In genomic region chr3:46013316-46014094, GRCh38 we compare ENCODE assay signal across 1 cellular context.
A peak's percentile ranks its signal among the peaks of the same experiment; 100 is the strongest.
TF ChIP-seq lines count a peak whose summit lies in the region.

No MANE protein-coding gene starts in this region.

TF ChIP-seq in K562, 482 proteins besides CTCF, POLR2A, EP300 and RAD21 (continued from another document and continues in another):
- TF ChIP-seq POLR2H (tag; IDR thresholded peaks at IDR 0.05; ENCODE audit: low read depth), result peak; percentile 49; the same call in 1 of the 2 replicates
- no peak for TF ChIP-seq NR2C1 (IDR thresholded peaks at IDR 0.05)
- peak; percentile 38 for TF ChIP-seq NR2C1 (tag; IDR thresholded peaks at IDR 0.05)
- TF ChIP-seq ZNF77 (CRISPR knock-in tag; IDR thresholded peaks at IDR 0.05), result no peak
- TF ChIP-seq CHCHD3 (CRISPR knock-in tag; IDR thresholded peaks at IDR 0.05), result no peak
- peak; percentile 21; the same call in 1 of the 2 replicates for TF ChIP-seq CEBPB (tag; IDR thresholded peaks at IDR 0.05)
- no peak for TF ChIP-seq SNRNP70 (optimal IDR thresholded peaks at IDR 0.05; ENCODE audit: low read depth, low read length)
- no peak for TF ChIP-seq NR3C1 (CRISPR knock-in tag; IDR thresholded peaks at IDR 0.05)
- TF ChIP-seq HNRNPUL1 (IDR thresholded peaks at IDR 0.05; ENCODE audit: low read length), result no peak
- peak; percentile 95 to 96; a peak in 3 of 4 replicates for TF ChIP-seq TRIM24 (IDR thresholded peaks at IDR 0.05)
- TF ChIP-seq MAX (CRISPR knock-in tag; IDR thresholded peaks at IDR 0.05), result no peak
- TF ChIP-seq MCM3 (IDR thresholded peaks at IDR 0.05), result no peak
- TF ChIP-seq TCF7 (IDR thresholded peaks at IDR 0.05; ENCODE audit: borderline replicate concordance), result no peak
- TF ChIP-seq BRD9 (IDR thresholded peaks at IDR 0.05; ENCODE audit: low read depth, partially characterized antibody), result no peak
- TF ChIP-seq MTA1 (IDR thresholded peaks at IDR 0.05; ENCODE audit: borderline replicate concordance), result no peak
- no peak for TF ChIP-seq ZNF668 (CRISPR knock-in tag; IDR thresholded peaks at IDR 0.05)
- TF ChIP-seq MEF2A (IDR thresholded peaks at IDR 0.05; ENCODE audit: control insufficient read depth, low read depth, low read length), result no peak
- no peak for TF ChIP-seq EGR1 (conservative IDR thresholded peaks at IDR 0.05)
- no peak for TF ChIP-seq HCFC1 (IDR thresholded peaks at IDR 0.05; ENCODE audit: low read depth, low read length)
- TF ChIP-seq MTA2 (IDR thresholded peaks at IDR 0.05; ENCODE audit: low read depth), result no peak
- no peak for TF ChIP-seq CBX1 (IDR thresholded peaks at IDR 0.05; ENCODE audit: low read depth)
- no peak for TF ChIP-seq ZHX1 (conservative IDR thresholded peaks at IDR 0.05; ENCODE audit: low read length)
- peak; percentile 75 for TF ChIP-seq ZSCAN32 (CRISPR knock-in tag; IDR thresholded peaks at IDR 0.05)
- TF ChIP-seq MTF1 (CRISPR knock-in tag; IDR thresholded peaks at IDR 0.05; ENCODE audit: borderline replicate concordance), result no peak
- no peak for TF ChIP-seq NFIX (CRISPR knock-in tag; IDR thresholded peaks at IDR 0.05; ENCODE audit: low read depth)
- TF ChIP-seq GATAD2B (IDR thresholded peaks at IDR 0.05; ENCODE audit: borderline replicate concordance), result no peak
- peak; percentile 82 for TF ChIP-seq MAFG (tag; conservative IDR thresholded peaks at IDR 0.05)
- TF ChIP-seq JUND (IDR thresholded peaks at IDR 0.05; ENCODE audit: borderline replicate concordance, low read depth, low read length), result peak; percentile 39; the same call in 1 of the 2 replicates
- TF ChIP-seq JUND (tag; IDR thresholded peaks at IDR 0.05; ENCODE audit: borderline replicate concordance, low read depth, low read length), result no peak
- TF ChIP-seq ZNF347 (CRISPR knock-in tag; IDR thresholded peaks at IDR 0.05; ENCODE audit: low read depth), result no peak
- TF ChIP-seq ESRRA (IDR thresholded peaks at IDR 0.05; ENCODE audit: borderline replicate concordance, low read depth), result no peak
- TF ChIP-seq HMBOX1 (IDR thresholded peaks at IDR 0.05), result no peak
- no peak for TF ChIP-seq RNF2 (IDR thresholded peaks at IDR 0.05)
- TF ChIP-seq FOXK2 (conservative IDR thresholded peaks at IDR 0.05 in 1 of 2, IDR thresholded peaks at IDR 0.05 in 1 of 2; ENCODE audit: low read depth in 2 of 2), result no peak
- no peak for TF ChIP-seq NCOA2 (IDR thresholded peaks at IDR 0.05; ENCODE audit: partially characterized antibody in 2 of 2)
- TF ChIP-seq ELK1 (CRISPR knock-in tag; IDR thresholded peaks at IDR 0.05), result no peak
- TF ChIP-seq SMAD1 (IDR thresholded peaks at IDR 0.05; ENCODE audit: low read depth, low read length, partially characterized antibody), result no peak
- peak; percentile 60 for TF ChIP-seq EP400 (IDR thresholded peaks at IDR 0.05)
- TF ChIP-seq DDX20 (tag; IDR thresholded peaks at IDR 0.05; ENCODE audit: low read depth), result peak; percentile 17; the same call in 1 of the 2 replicates
- no peak for TF ChIP-seq MXD1 (CRISPR knock-in tag; IDR thresholded peaks at IDR 0.05; ENCODE audit: borderline replicate concordance, poor library complexity, severe bottlenecking)
- TF ChIP-seq TCFL5 (CRISPR knock-in tag; conservative IDR thresholded peaks at IDR 0.05), result no peak
- no peak for TF ChIP-seq CREB1 (IDR thresholded peaks at IDR 0.05)
- 0 out of 2 replicates have a peak, but pooled peaks have one; percentile 38 for TF ChIP-seq CREB1 (CRISPR knock-in tag; IDR thresholded peaks at IDR 0.05)
- 0 out of 2 replicates have a peak, but pooled peaks have one; percentile 30 for TF ChIP-seq SMAD3 (CRISPR knock-in tag; conservative IDR thresholded peaks at IDR 0.05)
- TF ChIP-seq GTF3C2 (IDR thresholded peaks at IDR 0.05; ENCODE audit: borderline replicate concordance, extremely low read depth, insufficient read length), result no peak
- TF ChIP-seq ZNF184 (CRISPR knock-in tag; IDR thresholded peaks at IDR 0.05), result no peak
- TF ChIP-seq KDM1A (IDR thresholded peaks at IDR 0.05), result no peak
- no peak for TF ChIP-seq ZNF407 (IDR thresholded peaks at IDR 0.05; ENCODE audit: low read depth)
- TF ChIP-seq CBFA2T2 (conservative IDR thresholded peaks at IDR 0.05), result no peak
- TF ChIP-seq ZNF175 (CRISPR knock-in tag; IDR thresholded peaks at IDR 0.05; ENCODE audit: low read depth), result peak; percentile 79
- TF ChIP-seq CREB5 (CRISPR knock-in tag; IDR thresholded peaks at IDR 0.05), result no peak
- TF ChIP-seq ATF3 (IDR thresholded peaks at IDR 0.05), result peak; percentile 77; the same call in 1 of the 2 replicates
- TF ChIP-seq ATF3 (CRISPR knock-in tag; conservative IDR thresholded peaks at IDR 0.05), result no peak
